In the genomic region with DNA sequence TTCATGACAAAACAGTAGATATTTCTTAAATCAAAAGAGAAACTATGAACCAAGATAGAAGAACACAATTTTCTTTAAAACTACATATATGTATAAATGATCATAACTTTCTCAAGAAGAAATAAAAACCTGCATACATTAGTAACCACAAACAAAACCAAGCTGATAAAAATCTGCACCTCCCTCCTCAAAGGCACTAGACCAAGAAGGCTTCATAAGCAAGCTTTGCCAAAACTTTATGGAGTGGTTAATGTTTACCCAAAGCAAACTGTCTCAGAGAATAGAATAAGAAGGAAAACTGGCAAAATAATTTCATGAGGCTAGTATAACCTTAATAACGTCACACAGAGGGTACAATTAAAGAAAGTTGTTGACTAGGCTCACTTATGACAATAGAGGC, we compare ENCODE assay signal across 15 cellular contexts.
DNase-seq lines count a peak whose midpoint lies in the region; ATAC-seq and TF ChIP-seq lines count a peak whose summit lies in the region.
"Had no signal": no experiment of that assay in that cellular context is flagged by ENCODE, and none has a peak within 500 bp of the region (broad histone marks: within the 10 kb centered on the region; RNA-seq: fewer than 3 reads in every experiment).

No MANE protein-coding gene starts in this region.

- no peaks in the 10 kb centered on the region for H3K36me3 ChIP-seq in kidney epithelial cell (ENCODE audit: control insufficient read depth, insufficient read depth, low read length)
- H3K36me3 ChIP-seq: HAP-1, SJCRH30 had no signal

- peak; percentile 70 for DNase-seq in DMS79 (lab: John Stamatoyannopoulos, UW)
- DNase-seq in NCI-H2196 treated with DMSO at 0.1 percent for 48 hours (lab: John Stamatoyannopoulos, UW; ENCODE audit: unreplicated experiment) = peak; percentile 13
- DNase-seq in kidney epithelial cell (ENCODE audit: low read depth) = peak; percentile 39
- peak; percentile 74 for DNase-seq in renal cortical epithelial cell (ENCODE audit: low read depth)
- no peak for DNase-seq in A172 (ENCODE audit: low spot score)
- no peak for DNase-seq in omental fat pad (ENCODE audit: low spot score)
- no peak for DNase-seq in GDM1 (lab: John Stamatoyannopoulos, UW)
- DNase-seq: CD4-positive, alpha-beta memory T cell; GF-D8; NCI-H146; NCI-H2081; NK-92 treated with Interleukin-12 subunit alpha and Interleukin-12 subunit beta, amount 100 ng/mL, for 24 hours; SJCRH30; SW 1271 had no signal

- no peak for TF ChIP-seq CTCF in kidney epithelial cell (IDR thresholded peaks at IDR 0.05; ENCODE audit: insufficient read depth, low read length, poor library complexity, severe bottlenecking)
- TF ChIP-seq CTCF in omental fat pad (IDR thresholded peaks at IDR 0.05) = no peak

- H3K4me3 ChIP-seq in kidney epithelial cell (ENCODE audit: low read depth, low read length) = no peak overlapping the region
- H3K4me3 ChIP-seq: HAP-1, SJCRH30 had no signal

- no peak for ATAC-seq in omental fat pad (ENCODE audit: low FRiP score)

- H3K27me3 ChIP-seq in kidney epithelial cell (ENCODE audit: control insufficient read depth, insufficient read depth, low read length) = no peaks in the 10 kb centered on the region
- H3K27me3 ChIP-seq: SJCRH30 had no signal

Comparison
In these comparisons a context has a peak if more than half of its experiments do, and no peak if none do; other contexts are left out.
1. DNase-seq: peak in DMS79 (single experiment), NCI-H2196 treated with DMSO at 0.1 percent for 48 hours (single experiment), kidney epithelial cell (single experiment) and renal cortical epithelial cell (single experiment); none in A172 (single experiment), omental fat pad (single experiment) and GDM1 (single experiment).